17 cellular contexts compared by ENCODE assay signal in the genomic region with DNA sequence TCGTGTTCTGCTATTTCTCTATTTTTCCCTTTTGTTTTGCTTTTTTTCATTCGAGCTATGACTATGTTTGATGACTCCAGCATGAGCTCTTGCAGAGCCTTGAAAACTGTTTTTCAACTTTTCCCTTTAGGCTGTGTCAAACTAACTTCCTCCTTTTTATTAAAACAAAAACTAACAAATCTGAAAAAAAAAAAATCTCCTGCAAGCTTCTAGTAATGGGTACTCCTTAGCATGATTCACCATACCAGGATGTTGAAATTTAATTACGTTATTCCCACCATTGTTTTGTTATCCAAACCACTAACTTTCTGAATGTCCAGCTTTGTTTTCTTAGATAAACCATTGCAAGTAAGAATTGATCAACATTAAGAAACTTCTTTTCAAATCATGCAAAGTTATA. TPM values are rescaled to one million over a fixed set of nuclear protein-coding genes. Genes with fewer than 3 reads are reported as not detected.
DNase-seq lines count a peak whose midpoint lies in the region; ATAC-seq and FAIRE-seq lines count a peak whose summit lies in the region.
"Had no signal": no experiment of that assay in that cellular context is flagged by ENCODE, and none has a peak within 500 bp of the region (broad histone marks: within the 10 kb centered on the region; RNA-seq: fewer than 3 reads in every experiment).

No MANE protein-coding gene starts in this region.

- POLR2A ChIA-PET in naive thymus-derived CD4-positive, alpha-beta T cell (lab: Charles Lee), result no interaction called here

- peak; percentile 91 for FAIRE-seq in endometrium (lab: Jason Lieb, UNC)

- H3K27me3 Mint-ChIP-seq in naive thymus-derived CD4-positive, alpha-beta T cell, result peaks cover 3 to 33% (median 18%) of the 10 kb centered on the region in 5 donors

- H3K27ac ChIP-seq in naive thymus-derived CD4-positive, alpha-beta T cell (ENCODE audit: low read depth, low read length), result no peak overlapping the region

- CTCF ChIA-PET in naive thymus-derived CD4-positive, alpha-beta T cell (lab: Charles Lee), result no interaction called here

- H3K9me3 Mint-ChIP-seq in naive thymus-derived CD4-positive, alpha-beta T cell, result peaks cover 0 to 8% (median 1%) of the 10 kb centered on the region in 11 donors

- no peak overlapping the region for H3K4me3 ChIP-seq in naive thymus-derived CD4-positive, alpha-beta T cell (ENCODE audit: low read length)

- DNase-seq in EH (ENCODE audit: low read depth) (peak; percentile 67), NCI-H226 (peak; percentile 56), NCI-H748 treated with DMSO at 0.1 percent for 48 hours (lab: John Stamatoyannopoulos, UW) (no peak), Right ventricle myocardium inferior (ENCODE audit: missing footprints) (no peak)
- no peak for DNase-seq in naive thymus-derived CD4-positive, alpha-beta T cell
- DNase-seq in stimulated activated CD4-positive, alpha-beta T cell treated with anti-CD3 and anti-CD28 coated beads, Interleukin-2, amount 100 ng/mL, for 48 hours, result no peak
- DNase-seq: activated B cell treated with CpG ODN at 0.5 μM for 24 hours; activated T-cell treated with anti-CD3 and anti-CD28 coated beads, Interleukin-2, amount 50 U/mL, for 72 hours; central memory CD4-positive, alpha-beta T cell; Karpas-422; NCI-H2171 treated with DMSO at 0.1 percent for 48 hours; RPMI8226; stimulated activated CD4-positive, alpha-beta T cell treated with anti-CD3 and anti-CD28 coated beads, Interleukin-2, amount 100 ng/mL, for 24 hours; stimulated activated naive CD4-positive, alpha-beta T cell treated with Interleukin-2 at 50 U/mL for 16 hours had no signal

- intact Hi-C loops in naive thymus-derived CD4-positive, alpha-beta T cell (cut with micrococcal nuclease), result no loop called here
- intact Hi-C loops in Right ventricle myocardium inferior (cut with DNase I), result no loop called here

- no peak overlapping the region for H3K27ac Mint-ChIP-seq in naive thymus-derived CD4-positive, alpha-beta T cell
- H3K27ac Mint-ChIP-seq: activated B cell treated with CpG ODN at 0.5 μM for 24 hours; activated T-cell treated with anti-CD3 and anti-CD28 coated beads, Interleukin-2, amount 50 U/mL, for 72 hours had no signal

- peak; percentile 73 for ATAC-seq in naive thymus-derived CD4-positive, alpha-beta T cell
- no peak for ATAC-seq in Right ventricle myocardium inferior
- ATAC-seq in activated CD4-positive, CD25-positive, alpha-beta regulatory T cell treated with anti-CD3 and anti-CD28 coated beads, Interleukin-2, amount 50 U/mL, for 24 hours, result no peak
- ATAC-seq: activated T-cell treated with anti-CD3 and anti-CD28 coated beads, Interleukin-2, amount 50 U/mL, for 72 hours had no signal

- no peaks in the 10 kb centered on the region for H3K9me3 ChIP-seq in naive thymus-derived CD4-positive, alpha-beta T cell (ENCODE audit: control insufficient read depth in 2 of 3, low read length in 3 of 3)

- peaks cover 0 to 4% (median 0%) of the 10 kb centered on the region in 5 donors for H3K36me3 Mint-ChIP-seq in naive thymus-derived CD4-positive, alpha-beta T cell

- H3K4me3 Mint-ChIP-seq in naive thymus-derived CD4-positive, alpha-beta T cell, result no peak overlapping the region
- H3K4me3 Mint-ChIP-seq: activated B cell treated with CpG ODN at 0.5 μM for 24 hours; activated T-cell treated with anti-CD3 and anti-CD28 coated beads, Interleukin-2, amount 50 U/mL, for 72 hours had no signal

- no peaks in the 10 kb centered on the region for H3K36me3 ChIP-seq in naive thymus-derived CD4-positive, alpha-beta T cell (ENCODE audit: control insufficient read depth in 2 of 3, insufficient read depth in 3 of 3, low read length in 3 of 3)

- no peaks in the 10 kb centered on the region for H3K4me1 ChIP-seq in naive thymus-derived CD4-positive, alpha-beta T cell (ENCODE audit: control insufficient read depth in 2 of 2, insufficient read depth in 2 of 2, low read length in 2 of 2)

- no peaks in the 10 kb centered on the region for H3K4me1 Mint-ChIP-seq in naive thymus-derived CD4-positive, alpha-beta T cell
- H3K4me1 Mint-ChIP-seq: activated B cell treated with CpG ODN at 0.5 μM for 24 hours had no signal

- H3K27me3 ChIP-seq in naive thymus-derived CD4-positive, alpha-beta T cell (ENCODE audit: control insufficient read depth in 2 of 2, insufficient read depth in 2 of 2, low read length in 2 of 2), result no peaks in the 10 kb centered on the region

RNA-seq across cellular contexts. Expression of a gene that starts 12.4 kb away (rescaled TPM):
- not detected for total RNA-seq in naive thymus-derived CD4-positive, alpha-beta T cell
- polyA plus RNA-seq in naive thymus-derived CD4-positive, alpha-beta T cell, result not detected
- total RNA-seq in Right ventricle myocardium inferior, result 0.35 TPM
- total RNA-seq: activated B cell treated with CpG ODN at 0.5 μM for 24 hours; activated T-cell treated with anti-CD3 and anti-CD28 coated beads, Interleukin-2, amount 50 U/mL, for 72 hours; osteocyte had no signal

Comparison
In these comparisons a context has a peak if more than half of its experiments do, and no peak if none do; other contexts are left out.
1. DNase-seq: peak in EH (single experiment) and NCI-H226 (single experiment); none in naive thymus-derived CD4-positive, alpha-beta T cell (0 of 9), stimulated activated CD4-positive, alpha-beta T cell treated with anti-CD3 and anti-CD28 coated beads, Interleukin-2, amount 100 ng/mL, for 48 hours (0 of 2), NCI-H748 treated with DMSO at 0.1 percent for 48 hours (single experiment) and Right ventricle myocardium inferior (single experiment).